ENCODE assay signal across 8 cellular contexts in the genomic region with DNA sequence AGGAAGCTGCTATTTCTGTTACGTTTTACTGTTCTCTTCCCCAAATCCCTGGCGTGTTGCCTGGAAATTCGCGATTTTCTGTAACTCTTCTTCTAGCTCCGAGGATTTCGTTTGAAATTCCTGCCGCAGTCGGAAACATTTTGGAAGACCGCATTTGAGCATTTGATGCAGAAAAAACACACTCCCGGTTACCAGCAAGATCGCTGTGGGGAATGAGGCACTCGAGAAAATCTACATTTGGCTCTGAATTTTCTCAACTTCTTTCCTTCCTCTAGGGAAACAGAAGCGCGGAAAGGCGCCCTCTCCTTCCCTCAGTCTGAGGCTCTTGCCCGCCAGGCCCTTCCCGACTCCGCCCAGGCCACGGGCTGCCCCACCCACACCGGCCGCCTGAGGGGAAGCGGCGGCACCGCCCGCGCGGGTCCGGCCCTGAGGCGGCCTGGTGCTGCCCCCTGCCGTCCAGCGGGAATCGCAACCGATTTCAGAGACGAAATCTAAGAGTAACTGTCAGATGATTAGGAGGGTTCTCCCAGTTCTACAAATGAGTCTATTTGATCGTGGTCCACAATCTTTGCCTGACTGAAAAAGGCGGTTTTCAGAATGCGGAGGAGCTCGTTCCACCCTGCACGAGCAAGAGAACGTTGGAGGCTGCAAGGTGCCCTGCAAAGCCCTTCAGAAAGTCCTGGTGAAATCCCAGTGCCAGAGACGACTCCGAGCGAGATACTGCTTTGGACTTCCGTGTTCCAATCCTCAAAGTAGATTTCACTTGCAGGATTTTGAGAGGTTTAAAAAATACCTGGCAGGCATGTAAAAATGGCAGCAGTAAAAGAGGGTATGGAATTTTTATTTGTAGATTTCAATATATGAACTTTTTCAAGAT. TPM values are rescaled to one million over a fixed set of nuclear protein-coding genes. Genes with fewer than 3 reads are reported as not detected.
DNase-seq lines count a peak whose midpoint lies in the region; ATAC-seq, FAIRE-seq and TF ChIP-seq lines count a peak whose summit lies in the region.

No MANE protein-coding gene starts in this region.

- peak overlapping the region; percentile 61 for H3K9ac ChIP-seq in mucosa of stomach (ENCODE audit: low read length)

- peak; percentile 79 for DNase-seq in D721Med (ENCODE audit: insufficient read length, low spot score)
- peak in 73 of 76 experiments; percentile 32 to 93 (median 82) for DNase-seq in HUDEP-2 (lab: John Stamatoyannopoulos, UW; ENCODE audit: unreplicated experiment in 76 of 76)
- DNase-seq in OCI-LY7 (ENCODE audit: low spot score), result peak; percentile 74
- DNase-seq in activated T-cell treated with anti-CD3 and anti-CD28 coated beads, Interleukin-2, amount 50 U/mL, for 1 hour, result peak; percentile 89
- peak; percentile 89 to 94 for DNase-seq in erythroblast (lab: John Stamatoyannopoulos, UW)
- DNase-seq in stimulated activated CD8-positive, alpha-beta memory T cell treated with anti-CD3 and anti-CD28 coated beads, Interleukin-4, amount 100 ng/mL, for 4 hours (ENCODE audit: low read depth in 2 of 2, low spot score in 1 of 2), result peak; percentile 66 to 69

- ATAC-seq in GM21390 (IDR thresholded peaks at IDR 0.05; ENCODE audit: unreplicated experiment), result peak; percentile 100

- peak overlapping the region; percentile 71; the same call in 1 of the 2 replicates for H3K4me2 ChIP-seq in OCI-LY7 (ENCODE audit: low read length)

- H3K27me3 ChIP-seq in mucosa of stomach (ENCODE audit: control insufficient read depth, insufficient read depth, low read length), result no peaks in the 10 kb centered on the region

- no peaks in the 10 kb centered on the region for H3K36me3 ChIP-seq in OCI-LY7 (ENCODE audit: insufficient read depth, low read length)
- H3K36me3 ChIP-seq in mucosa of stomach (ENCODE audit: control insufficient read depth, insufficient read depth, low read length), result no peaks in the 10 kb centered on the region

- no TSS peak for BruUV-seq in OCI-LY7 (replicated peaks; lab: Mats Ljungman, UMichigan)

- no peak overlapping the region for H3K4me3 ChIP-seq in OCI-LY7 (ENCODE audit: low read depth, low read length, poor library complexity, severe bottlenecking)
- peak overlapping the region; percentile 28 for H3K4me3 ChIP-seq in mucosa of stomach (ENCODE audit: low read length)

- H3K4me1 ChIP-seq in OCI-LY7 (ENCODE audit: insufficient read depth, low read length, poor library complexity, severe bottlenecking), result peaks cover 3% of the 10 kb centered on the region
- no peaks in the 10 kb centered on the region for H3K4me1 ChIP-seq in mucosa of stomach (ENCODE audit: control insufficient read depth, insufficient read depth, low read length)

- TF ChIP-seq CTCF in D721Med (IDR thresholded peaks at IDR 0.05; ENCODE audit: insufficient read depth, missing control alignments) (peak; percentile 88), OCI-LY7 (conservative IDR thresholded peaks at IDR 0.05; ENCODE audit: low read length) (peak; percentile 79)

- H3K27ac ChIP-seq in OCI-LY7 (ENCODE audit: low read depth, low read length, poor library complexity, severe bottlenecking), result no peak overlapping the region

- no peaks in the 10 kb centered on the region for H3K79me2 ChIP-seq in OCI-LY7 (ENCODE audit: insufficient read depth, low read depth, low read length)

- TF ChIP-seq POLR2A in erythroblast (IDR thresholded peaks at IDR 0.05; ENCODE audit: low read length), result peak; percentile 33

- H2AFZ ChIP-seq in OCI-LY7 (ENCODE audit: low read length), result peak overlapping the region; percentile 57; the same call in 1 of the 2 replicates

- no peak for FAIRE-seq in D721Med (lab: Jason Lieb, UNC)

- H3K9me2 ChIP-seq in OCI-LY7 (ENCODE audit: insufficient read depth, low read length), result no peaks in the 10 kb centered on the region

- CTCF ChIA-PET in OCI-LY7 (lab: Charles Lee; ENCODE audit: unreplicated experiment), result no interaction called here

- no peaks in the 10 kb centered on the region for H4K20me1 ChIP-seq in OCI-LY7 (ENCODE audit: insufficient read depth, low read length)

- no peaks in the 10 kb centered on the region for H3K9me3 ChIP-seq in OCI-LY7 (ENCODE audit: low read length)
- H3K9me3 ChIP-seq in mucosa of stomach (ENCODE audit: control insufficient read depth, low read length), result no peaks in the 10 kb centered on the region

- POLR2A ChIA-PET in OCI-LY7 (lab: Charles Lee), result interaction anchor here (0.7 to 1.7 kb wide), 2 partner anchors 18 to 173 kb away, joined by 3 to 6 read pairs; partner anchors contain the start of gene TUBGCP3

- intact Hi-C loops in OCI-LY7 (cut with micrococcal nuclease; ENCODE audit: unreplicated experiment), result loop anchor here (1.0 to 10.0 kb wide), 3 partner anchors 20 to 162 kb away; no protein-coding TSS in a partner anchor

RNA-seq across cellular contexts. Expression of gene TUBGCP3, which starts 18.4 kb away (rescaled TPM):
- 18.4 and 19.4 TPM in 2 replicates for total RNA-seq in OCI-LY7 (2014; rRNA removed; shearing (Covaris generic))
- total RNA-seq in OCI-LY7 (2022), result 36.2 and 39.0 TPM in 2 replicates
